Comparison of ENCODE assay signal across 3 cellular contexts in the genomic region with DNA sequence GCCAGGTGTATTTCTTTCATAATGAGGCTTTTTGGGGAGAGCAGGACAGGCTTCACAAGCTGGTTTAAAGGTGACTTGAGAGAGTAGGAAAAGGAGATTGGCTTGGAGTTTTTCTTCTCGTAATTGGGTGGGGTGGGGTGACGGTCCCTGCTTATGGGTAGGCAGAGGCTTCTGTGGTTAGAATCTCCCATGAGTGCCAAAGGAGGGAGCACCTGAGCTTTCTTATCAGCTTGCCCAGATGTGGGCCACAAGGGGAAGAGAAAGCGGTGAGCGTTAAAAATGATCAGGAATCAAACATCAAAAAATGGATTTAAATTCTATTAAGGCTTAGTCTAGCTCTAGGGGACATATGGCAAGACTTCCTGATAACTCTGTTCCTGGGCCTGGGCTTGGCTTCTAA.
A peak's percentile ranks its signal among the peaks of the same experiment; 100 is the strongest.
TF ChIP-seq lines count a peak whose summit lies in the region.

No MANE protein-coding gene starts in this region.

TF ChIP-seq in GM23338, 12 proteins besides CTCF, POLR2A, EP300 and RAD21:
- TF ChIP-seq ZNF331 (CRISPR knock-in tag; IDR thresholded peaks at IDR 0.05; ENCODE audit: low read depth) (no peak), JUNB (IDR thresholded peaks at IDR 0.05; ENCODE audit: unreplicated experiment) (no peak), EZH2 (IDR thresholded peaks at IDR 0.05; ENCODE audit: low read depth, unreplicated experiment) (no peak), STAT1 (IDR thresholded peaks at IDR 0.05; ENCODE audit: unreplicated experiment) (no peak)
- TF ChIP-seq, protein P1, sequence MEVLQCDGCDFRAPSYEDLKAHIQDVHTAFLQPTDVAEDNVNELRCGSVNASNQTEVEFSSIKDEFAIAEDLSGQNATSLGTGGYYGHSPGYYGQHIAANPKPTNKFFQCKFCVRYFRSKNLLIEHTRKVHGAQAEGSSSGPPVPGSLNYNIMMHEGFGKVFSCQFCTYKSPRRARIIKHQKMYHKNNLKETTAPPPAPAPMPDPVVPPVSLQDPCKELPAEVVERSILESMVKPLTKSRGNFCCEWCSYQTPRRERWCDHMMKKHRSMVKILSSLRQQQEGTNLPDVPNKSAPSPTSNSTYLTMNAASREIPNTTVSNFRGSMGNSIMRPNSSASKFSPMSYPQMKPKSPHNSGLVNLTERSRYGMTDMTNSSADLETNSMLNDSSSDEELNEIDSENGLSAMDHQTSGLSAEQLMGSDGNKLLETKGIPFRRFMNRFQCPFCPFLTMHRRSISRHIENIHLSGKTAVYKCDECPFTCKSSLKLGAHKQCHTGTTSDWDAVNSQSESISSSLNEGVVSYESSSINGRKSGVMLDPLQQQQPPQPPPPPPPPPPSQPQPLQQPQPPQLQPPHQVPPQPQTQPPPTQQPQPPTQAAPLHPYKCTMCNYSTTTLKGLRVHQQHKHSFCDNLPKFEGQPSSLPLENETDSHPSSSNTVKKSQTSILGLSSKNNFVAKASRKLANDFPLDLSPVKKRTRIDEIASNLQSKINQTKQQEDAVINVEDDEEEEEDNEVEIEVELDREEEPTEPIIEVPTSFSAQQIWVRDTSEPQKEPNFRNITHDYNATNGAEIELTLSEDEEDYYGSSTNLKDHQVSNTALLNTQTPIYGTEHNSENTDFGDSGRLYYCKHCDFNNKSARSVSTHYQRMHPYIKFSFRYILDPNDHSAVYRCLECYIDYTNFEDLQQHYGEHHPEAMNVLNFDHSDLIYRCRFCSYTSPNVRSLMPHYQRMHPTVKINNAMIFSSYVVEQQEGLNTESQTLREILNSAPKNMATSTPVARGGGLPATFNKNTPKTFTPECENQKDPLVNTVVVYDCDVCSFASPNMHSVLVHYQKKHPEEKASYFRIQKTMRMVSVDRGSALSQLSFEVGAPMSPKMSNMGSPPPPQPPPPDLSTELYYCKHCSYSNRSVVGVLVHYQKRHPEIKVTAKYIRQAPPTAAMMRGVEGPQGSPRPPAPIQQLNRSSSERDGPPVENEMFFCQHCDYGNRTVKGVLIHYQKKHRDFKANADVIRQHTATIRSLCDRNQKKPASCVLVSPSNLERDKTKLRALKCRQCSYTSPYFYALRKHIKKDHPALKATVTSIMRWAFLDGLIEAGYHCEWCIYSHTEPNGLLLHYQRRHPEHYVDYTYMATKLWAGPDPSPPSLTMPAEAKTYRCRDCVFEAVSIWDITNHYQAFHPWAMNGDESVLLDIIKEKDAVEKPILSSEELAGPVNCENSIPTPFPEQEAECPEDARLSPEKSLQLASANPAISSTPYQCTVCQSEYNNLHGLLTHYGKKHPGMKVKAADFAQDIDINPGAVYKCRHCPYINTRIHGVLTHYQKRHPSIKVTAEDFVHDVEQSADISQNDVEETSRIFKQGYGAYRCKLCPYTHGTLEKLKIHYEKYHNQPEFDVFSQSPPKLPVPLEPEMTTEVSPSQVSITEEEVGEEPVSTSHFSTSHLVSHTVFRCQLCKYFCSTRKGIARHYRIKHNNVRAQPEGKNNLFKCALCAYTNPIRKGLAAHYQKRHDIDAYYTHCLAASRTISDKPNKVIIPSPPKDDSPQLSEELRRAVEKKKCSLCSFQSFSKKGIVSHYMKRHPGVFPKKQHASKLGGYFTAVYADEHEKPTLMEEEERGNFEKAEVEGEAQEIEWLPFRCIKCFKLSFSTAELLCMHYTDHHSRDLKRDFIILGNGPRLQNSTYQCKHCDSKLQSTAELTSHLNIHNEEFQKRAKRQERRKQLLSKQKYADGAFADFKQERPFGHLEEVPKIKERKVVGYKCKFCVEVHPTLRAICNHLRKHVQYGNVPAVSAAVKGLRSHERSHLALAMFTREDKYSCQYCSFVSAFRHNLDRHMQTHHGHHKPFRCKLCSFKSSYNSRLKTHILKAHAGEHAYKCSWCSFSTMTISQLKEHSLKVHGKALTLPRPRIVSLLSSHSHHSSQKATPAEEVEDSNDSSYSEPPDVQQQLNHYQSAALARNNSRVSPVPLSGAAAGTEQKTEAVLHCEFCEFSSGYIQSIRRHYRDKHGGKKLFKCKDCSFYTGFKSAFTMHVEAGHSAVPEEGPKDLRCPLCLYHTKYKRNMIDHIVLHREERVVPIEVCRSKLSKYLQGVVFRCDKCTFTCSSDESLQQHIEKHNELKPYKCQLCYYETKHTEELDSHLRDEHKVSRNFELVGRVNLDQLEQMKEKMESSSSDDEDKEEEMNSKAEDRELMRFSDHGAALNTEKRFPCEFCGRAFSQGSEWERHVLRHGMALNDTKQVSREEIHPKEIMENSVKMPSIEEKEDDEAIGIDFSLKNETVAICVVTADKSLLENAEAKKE (CRISPR knock-in tag; IDR thresholded peaks at IDR 0.05), result no peak

TF ChIP-seq in K562, 482 proteins besides CTCF, POLR2A, EP300 and RAD21:
- TF ChIP-seq TEAD4 (IDR thresholded peaks at IDR 0.05; ENCODE audit: low read length) (0 out of 2 replicates have a peak, but pooled peaks have one; percentile 19), TEAD4 (CRISPR knock-in tag; IDR thresholded peaks at IDR 0.05; ENCODE audit: borderline replicate concordance) (no peak), CBFA2T2 (conservative IDR thresholded peaks at IDR 0.05) (0 out of 2 replicates have a peak, but pooled peaks have one; percentile 15), ZNF175 (CRISPR knock-in tag; IDR thresholded peaks at IDR 0.05; ENCODE audit: low read depth) (no peak)

TF ChIP-seq in SK-N-SH treated with all-trans-retinoic acid at 6 μM for 48 hours, 23 proteins besides CTCF, POLR2A, EP300 and RAD21:
- TF ChIP-seq CSDC2 (CRISPR knock-in tag; IDR thresholded peaks at IDR 0.05) (no peak), ISL1 (CRISPR knock-in tag; IDR thresholded peaks at IDR 0.05) (no peak), ZFP3 (CRISPR knock-in tag; IDR thresholded peaks at IDR 0.05) (no peak), PPARA (CRISPR knock-in tag; IDR thresholded peaks at IDR 0.05; ENCODE audit: borderline replicate concordance) (no peak), OSR1 (CRISPR knock-in tag; IDR thresholded peaks at IDR 0.05) (no peak), ZNF565 (CRISPR knock-in tag; conservative IDR thresholded peaks at IDR 0.05; ENCODE audit: low read depth) (no peak), ESRRG (CRISPR knock-in tag; IDR thresholded peaks at IDR 0.05) (no peak), RARB (CRISPR knock-in tag; IDR thresholded peaks at IDR 0.05) (no peak)
- TF ChIP-seq, protein P2, sequence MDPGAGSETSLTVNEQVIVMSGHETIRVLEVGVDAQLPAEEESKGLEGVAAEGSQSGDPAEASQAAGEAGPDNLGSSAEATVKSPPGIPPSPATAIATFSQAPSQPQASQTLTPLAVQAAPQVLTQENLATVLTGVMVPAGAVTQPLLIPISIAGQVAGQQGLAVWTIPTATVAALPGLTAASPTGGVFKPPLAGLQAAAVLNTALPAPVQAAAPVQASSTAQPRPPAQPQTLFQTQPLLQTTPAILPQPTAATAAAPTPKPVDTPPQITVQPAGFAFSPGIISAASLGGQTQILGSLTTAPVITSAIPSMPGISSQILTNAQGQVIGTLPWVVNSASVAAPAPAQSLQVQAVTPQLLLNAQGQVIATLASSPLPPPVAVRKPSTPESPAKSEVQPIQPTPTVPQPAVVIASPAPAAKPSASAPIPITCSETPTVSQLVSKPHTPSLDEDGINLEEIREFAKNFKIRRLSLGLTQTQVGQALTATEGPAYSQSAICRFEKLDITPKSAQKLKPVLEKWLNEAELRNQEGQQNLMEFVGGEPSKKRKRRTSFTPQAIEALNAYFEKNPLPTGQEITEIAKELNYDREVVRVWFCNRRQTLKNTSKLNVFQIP (CRISPR knock-in tag; IDR thresholded peaks at IDR 0.05; ENCODE audit: borderline replicate concordance, low read depth), result no peak
- TF ChIP-seq, protein P3, sequence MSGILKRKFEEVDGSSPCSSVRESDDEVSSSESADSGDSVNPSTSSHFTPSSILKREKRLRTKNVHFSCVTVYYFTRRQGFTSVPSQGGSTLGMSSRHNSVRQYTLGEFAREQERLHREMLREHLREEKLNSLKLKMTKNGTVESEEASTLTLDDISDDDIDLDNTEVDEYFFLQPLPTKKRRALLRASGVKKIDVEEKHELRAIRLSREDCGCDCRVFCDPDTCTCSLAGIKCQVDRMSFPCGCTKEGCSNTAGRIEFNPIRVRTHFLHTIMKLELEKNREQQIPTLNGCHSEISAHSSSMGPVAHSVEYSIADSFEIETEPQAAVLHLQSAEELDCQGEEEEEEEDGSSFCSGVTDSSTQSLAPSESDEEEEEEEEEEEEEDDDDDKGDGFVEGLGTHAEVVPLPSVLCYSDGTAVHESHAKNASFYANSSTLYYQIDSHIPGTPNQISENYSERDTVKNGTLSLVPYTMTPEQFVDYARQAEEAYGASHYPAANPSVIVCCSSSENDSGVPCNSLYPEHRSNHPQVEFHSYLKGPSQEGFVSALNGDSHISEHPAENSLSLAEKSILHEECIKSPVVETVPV (CRISPR knock-in tag; IDR thresholded peaks at IDR 0.05), result no peak
- TF ChIP-seq, protein P4, sequence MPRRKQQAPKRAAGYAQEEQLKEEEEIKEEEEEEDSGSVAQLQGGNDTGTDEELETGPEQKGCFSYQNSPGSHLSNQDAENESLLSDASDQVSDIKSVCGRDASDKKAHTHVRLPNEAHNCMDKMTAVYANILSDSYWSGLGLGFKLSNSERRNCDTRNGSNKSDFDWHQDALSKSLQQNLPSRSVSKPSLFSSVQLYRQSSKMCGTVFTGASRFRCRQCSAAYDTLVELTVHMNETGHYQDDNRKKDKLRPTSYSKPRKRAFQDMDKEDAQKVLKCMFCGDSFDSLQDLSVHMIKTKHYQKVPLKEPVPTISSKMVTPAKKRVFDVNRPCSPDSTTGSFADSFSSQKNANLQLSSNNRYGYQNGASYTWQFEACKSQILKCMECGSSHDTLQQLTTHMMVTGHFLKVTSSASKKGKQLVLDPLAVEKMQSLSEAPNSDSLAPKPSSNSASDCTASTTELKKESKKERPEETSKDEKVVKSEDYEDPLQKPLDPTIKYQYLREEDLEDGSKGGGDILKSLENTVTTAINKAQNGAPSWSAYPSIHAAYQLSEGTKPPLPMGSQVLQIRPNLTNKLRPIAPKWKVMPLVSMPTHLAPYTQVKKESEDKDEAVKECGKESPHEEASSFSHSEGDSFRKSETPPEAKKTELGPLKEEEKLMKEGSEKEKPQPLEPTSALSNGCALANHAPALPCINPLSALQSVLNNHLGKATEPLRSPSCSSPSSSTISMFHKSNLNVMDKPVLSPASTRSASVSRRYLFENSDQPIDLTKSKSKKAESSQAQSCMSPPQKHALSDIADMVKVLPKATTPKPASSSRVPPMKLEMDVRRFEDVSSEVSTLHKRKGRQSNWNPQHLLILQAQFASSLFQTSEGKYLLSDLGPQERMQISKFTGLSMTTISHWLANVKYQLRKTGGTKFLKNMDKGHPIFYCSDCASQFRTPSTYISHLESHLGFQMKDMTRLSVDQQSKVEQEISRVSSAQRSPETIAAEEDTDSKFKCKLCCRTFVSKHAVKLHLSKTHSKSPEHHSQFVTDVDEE (CRISPR knock-in tag; IDR thresholded peaks at IDR 0.05), result no peak
